In genomic region chr16:2785101-2785991, GRCh38 we compare ENCODE assay signal across 8 cellular contexts. TPM values are rescaled to one million over a fixed set of nuclear protein-coding genes. Genes with fewer than 3 reads are reported as not detected.
DNase-seq lines count a peak whose midpoint lies in the region; ATAC-seq and TF ChIP-seq lines count a peak whose summit lies in the region.

No MANE protein-coding gene starts in this region.

- H3K27ac ChIP-seq in adrenal gland: no peak overlapping the region
- H3K27ac ChIP-seq in mucosa of rectum (ENCODE audit: low read depth in 2 of 2, low read length in 2 of 2): no peak overlapping the region

- H3K9me3 ChIP-seq in adrenal gland (replicated peaks in 1 of 3): no peaks in the 10 kb centered on the region
- H3K9me3 ChIP-seq in mucosa of rectum (ENCODE audit: control insufficient read depth in 2 of 2, low read length in 2 of 2): no peaks in the 10 kb centered on the region

- TF ChIP-seq POLR2A in adrenal gland (IDR thresholded peaks at IDR 0.05): no peak

- WGBS in adrenal gland, 4 donors: 14 to 60% (median 20%) methylated on average over 2 to 79 of the region's 79 CpGs

- peak; percentile 42 for DNase-seq in stimulated activated CD4-positive, alpha-beta T cell treated with anti-CD3 and anti-CD28 coated beads, Interleukin-12 subunit alpha, Interleukin-12 subunit beta, amount 100 ng/mL, for 4 hours
- no peak for DNase-seq in stimulated activated CD4-positive, alpha-beta T cell treated with anti-CD3 and anti-CD28 coated beads, Interleukin-1b, Interleukin-23, amount 100 ng/mL, for 48 hours
- peak in 4 of 7 donors; percentile 8 to 40 (median 15) for DNase-seq in adrenal gland
- DNase-seq in SKM-1 (lab: John Stamatoyannopoulos, UW; ENCODE audit: unreplicated experiment): no peak
- DNase-seq in NCI-H128 (lab: John Stamatoyannopoulos, UW; ENCODE audit: unreplicated experiment): no peak
- DNase-seq in amniotic stem cell (lab: John Stamatoyannopoulos, UW): no peak

- H3K4me1 ChIP-seq in adrenal gland (replicated peaks in 1 of 2) (no peaks in the 10 kb centered on the region), mucosa of rectum (ENCODE audit: control insufficient read depth in 2 of 2, insufficient read depth in 2 of 2, low read length in 2 of 2) (peaks cover 5 to 11% of the 10 kb centered on the region in 2 donors)

- H3K27me3 ChIP-seq in adrenal gland: peaks cover 22% of the 10 kb centered on the region
- H3K27me3 ChIP-seq in mucosa of rectum (ENCODE audit: control insufficient read depth in 2 of 2, insufficient read depth in 2 of 2, low read length in 2 of 2): peaks cover 17 to 20% of the 10 kb centered on the region in 2 donors

- H3K36me3 ChIP-seq in adrenal gland (replicated peaks in 1 of 2): no peaks in the 10 kb centered on the region
- H3K36me3 ChIP-seq in mucosa of rectum (ENCODE audit: control insufficient read depth in 2 of 2, insufficient read depth in 2 of 2, low read length in 2 of 2): no peaks in the 10 kb centered on the region

- intact Hi-C loops in adrenal gland (cut with DNase I): no loop called here

- peak overlapping the region in 1 of 2 donors; percentile 59 for H3K9ac ChIP-seq in mucosa of rectum (ENCODE audit: low read depth in 1 of 2, low read length in 2 of 2)

- no peak for ATAC-seq in GM19452 (IDR thresholded peaks at IDR 0.05; ENCODE audit: unreplicated experiment)

- H3K4me3 ChIP-seq in adrenal gland (peak overlapping the region in 1 of 4 donors; percentile 33), mucosa of rectum (ENCODE audit: low read length in 2 of 2) (peak overlapping the region; percentile 36 to 45)

- TF ChIP-seq CTCF in adrenal gland (IDR thresholded peaks at IDR 0.05): no peak

RNA-seq across cellular contexts. Expression of gene PRSS33, which starts 2.0 kb away (rescaled TPM):
- total RNA-seq in adrenal gland: not detected
- polyA plus RNA-seq in adrenal gland: not detected

RNA-seq across cellular contexts. Expression of gene ELOB, which starts 8.3 kb away (rescaled TPM):
- total RNA-seq in adrenal gland: 100 to 1,000 TPM in 7 of 8 donors, 10 to 100 TPM in 1; 98.2 to 730 (median 295) TPM
- 1,000 to 10,000 TPM in 1 of 3 donors, 100 to 1,000 TPM in 1, 10 to 100 TPM in 1; 72.7 to 1,030 (median 891) TPM for polyA plus RNA-seq in adrenal gland

RNA-seq across cellular contexts. Expression of gene PRSS41, which starts 12.9 kb away (rescaled TPM):
- not detected for total RNA-seq in adrenal gland
- polyA plus RNA-seq in adrenal gland: not detected

RNA-seq across cellular contexts. Expression of gene PRSS21, which starts 31.7 kb away (rescaled TPM):
- under 1 TPM in 3 of 8 donors, not detected in 5; 0.72 to 0.88 (median 0.83) TPM for total RNA-seq in adrenal gland
- polyA plus RNA-seq in adrenal gland: 1 to 10 TPM in 1 of 3 donors, under 1 TPM in 2; 0.20 to 2.6 (median 0.98) TPM

RNA-seq across cellular contexts. Expression of gene SRRM2, which starts 32.9 kb away (rescaled TPM):
- 100 to 1,000 TPM; 164 to 848 (median 328) TPM for total RNA-seq in adrenal gland
- polyA plus RNA-seq in adrenal gland: 1,000 to 10,000 TPM in 1 of 3 donors, 100 to 1,000 TPM in 2; 289 to 3,120 (median 744) TPM

Comparison
In these comparisons a context has a peak if more than half of its experiments do, and no peak if none do; other contexts are left out.
1. DNase-seq: peak in stimulated activated CD4-positive, alpha-beta T cell treated with anti-CD3 and anti-CD28 coated beads, Interleukin-12 subunit alpha, Interleukin-12 subunit beta, amount 100 ng/mL, for 4 hours (single experiment) and adrenal gland (4 of 7); none in stimulated activated CD4-positive, alpha-beta T cell treated with anti-CD3 and anti-CD28 coated beads, Interleukin-1b, Interleukin-23, amount 100 ng/mL, for 48 hours (single experiment), SKM-1 (single experiment), NCI-H128 (single experiment) and amniotic stem cell (single experiment).